ENCODE assay signal across 9 cellular contexts in genomic region chr3:159762238-159762637, GRCh38.
DNase-seq lines count a peak whose midpoint lies in the region; ATAC-seq, FAIRE-seq and TF ChIP-seq lines count a peak whose summit lies in the region.
"Had no signal": no experiment of that assay in that cellular context is flagged by ENCODE, and none has a peak within 500 bp of the region (broad histone marks: within the 10 kb centered on the region; RNA-seq: fewer than 3 reads in every experiment).

No MANE protein-coding gene starts in this region.

- peak overlapping the region; percentile 54 for H3K9ac ChIP-seq in muscle layer of colon (ENCODE audit: low read length)

- FAIRE-seq in A549 (lab: Jason Lieb, UNC), result no peak

- H3K4me1 ChIP-seq in A549 (peaks cover 41% of the 10 kb centered on the region), muscle layer of colon (ENCODE audit: insufficient read depth, low read length) (peaks cover 27% of the 10 kb centered on the region)

- H3K4me2 ChIP-seq in A549, result peak overlapping the region; percentile 81

- TF ChIP-seq POLR2A in A549 (IDR thresholded peaks at IDR 0.05; ENCODE audit: low read length), result no peak

- H3K4me1 Mint-ChIP-seq in activated CD8-positive, alpha-beta memory T cell treated with anti-CD3 and anti-CD28 coated beads, Interleukin-2, amount 10 ng/mL, durations not matched to agents 7 days and 5 days, result peaks cover 13% of the 10 kb centered on the region

- no peaks in the 10 kb centered on the region for H3K36me3 Mint-ChIP-seq in activated CD8-positive, alpha-beta memory T cell treated with anti-CD3 and anti-CD28 coated beads, Interleukin-2, amount 10 ng/mL, durations not matched to agents 7 days and 5 days

- H3K36me3 ChIP-seq in muscle layer of colon (ENCODE audit: insufficient read depth, low read length), result no peaks in the 10 kb centered on the region

- H3K9me3 ChIP-seq in A549, result no peaks in the 10 kb centered on the region
- no peaks in the 10 kb centered on the region for H3K9me3 ChIP-seq in muscle layer of colon (ENCODE audit: low read length)

- H3K27ac ChIP-seq in A549, result peak overlapping the region; percentile 95 to 96
- H3K27ac ChIP-seq in muscle layer of colon (ENCODE audit: low read depth, low read length), result peak overlapping the region; percentile 96

- TF ChIP-seq CTCF in A549 (IDR thresholded peaks at IDR 0.05), result peak; percentile 30; the same call in 2 of the 3 replicates

- 4% methylated on average over 4 of the region's 4 CpGs for WGBS in A549 (ENCODE audit: missing lambda C conversion rate)

- no peaks in the 10 kb centered on the region for H3K27me3 ChIP-seq in muscle layer of colon (ENCODE audit: control insufficient read depth in 1 of 2, insufficient read depth in 2 of 2, low read length in 2 of 2)

- no peak for TF ChIP-seq EP300 in A549 (IDR thresholded peaks at IDR 0.05)

- POLR2A ChIA-PET in A549 (lab: Yijun Ruan, JAX), result interaction anchor here (0.6 to 3.2 kb wide), 4 partner anchors 29 to 127 kb away, joined by 5 to 24 read pairs (median 10); no protein-coding TSS in a partner anchor

- H3K9me3 Mint-ChIP-seq in activated CD8-positive, alpha-beta memory T cell treated with anti-CD3 and anti-CD28 coated beads, Interleukin-2, amount 10 ng/mL, durations not matched to agents 7 days and 5 days (ENCODE audit: low read depth), result no peaks in the 10 kb centered on the region

- peak; percentile 46 to 51 for TF ChIP-seq RAD21 in A549 (conservative IDR thresholded peaks at IDR 0.05 in 1 of 2, IDR thresholded peaks at IDR 0.05 in 1 of 2)

- CTCF ChIA-PET in A549 (lab: Yijun Ruan, JAX), result interaction anchor here (1.3 to 1.6 kb wide), 3 partner anchors 29 to 43 kb away, joined by 3 to 14 read pairs (median 4); no protein-coding TSS in a partner anchor
- CTCF ChIA-PET in activated CD8-positive, alpha-beta memory T cell treated with anti-CD3 and anti-CD28 coated beads, Interleukin-2, amount 10 ng/mL, durations not matched to agents 7 days and 5 days (lab: Charles Lee), result no interaction called here

- H3K4me3 Mint-ChIP-seq in activated CD8-positive, alpha-beta memory T cell treated with anti-CD3 and anti-CD28 coated beads, Interleukin-2, amount 10 ng/mL, durations not matched to agents 7 days and 5 days, result no peak overlapping the region

- H3K4me3 ChIP-seq in A549 (peak overlapping the region; percentile 94), muscle layer of colon (ENCODE audit: low read depth in 1 of 2, low read length in 2 of 2) (peak overlapping the region in 1 of 2 donors; percentile 76)

- H3K27me3 Mint-ChIP-seq in activated CD8-positive, alpha-beta memory T cell treated with anti-CD3 and anti-CD28 coated beads, Interleukin-2, amount 10 ng/mL, durations not matched to agents 7 days and 5 days, result peaks cover 52% of the 10 kb centered on the region

- ATAC-seq in A549, result peak in 1 of 2 experiments; percentile 56; a peak in 3 of 6 replicates
- ATAC-seq in activated CD8-positive, alpha-beta memory T cell treated with anti-CD3 and anti-CD28 coated beads, Interleukin-2, amount 10 ng/mL, durations not matched to agents 7 days and 5 days, result no peak

- no peak overlapping the region for H3K27ac Mint-ChIP-seq in activated CD8-positive, alpha-beta memory T cell treated with anti-CD3 and anti-CD28 coated beads, Interleukin-2, amount 10 ng/mL, durations not matched to agents 7 days and 5 days

- DNase-seq in A549 (ENCODE audit: low read depth in 1 of 2, low spot score in 1 of 2), result peak; percentile 83 to 86
- DNase-seq in HS-27A (ENCODE audit: low read depth), result peak; percentile 62
- peak; percentile 25 for DNase-seq in cerebellum (ENCODE audit: low spot score)
- no peak for DNase-seq in activated CD8-positive, alpha-beta memory T cell treated with anti-CD3 and anti-CD28 coated beads, Interleukin-2, amount 10 ng/mL, durations not matched to agents 7 days and 5 days
- DNase-seq in NCI-H2029 (lab: John Stamatoyannopoulos, UW), result no peak
- no peak for DNase-seq in COR-L47 (lab: John Stamatoyannopoulos, UW)
- no peak for DNase-seq in putamen (ENCODE audit: low spot score)
- DNase-seq: activated naive CD4-positive, alpha-beta T cell had no signal

TF ChIP-seq in A549, 52 proteins besides CTCF, POLR2A, EP300 and RAD21:
- TF ChIP-seq HEYL (CRISPR knock-in tag; IDR thresholded peaks at IDR 0.05) (no peak), KDM1A (IDR thresholded peaks at IDR 0.05; ENCODE audit: low read depth) (no peak), JUNB (IDR thresholded peaks at IDR 0.05) (no peak), HOXB13 (CRISPR knock-in tag; IDR thresholded peaks at IDR 0.05; ENCODE audit: low read depth) (peak; percentile 61; the same call in 1 of the 2 replicates), POLR2AphosphoS2 (conservative IDR thresholded peaks at IDR 0.05; ENCODE audit: low read length) (no peak), HOXA7 (CRISPR knock-in tag; IDR thresholded peaks at IDR 0.05) (0 out of 2 replicates have a peak, but pooled peaks have one; percentile 56), NPAS2 (CRISPR knock-in tag; IDR thresholded peaks at IDR 0.05; ENCODE audit: borderline replicate concordance) (no peak), BHLHE40 (IDR thresholded peaks at IDR 0.05; ENCODE audit: low read depth, low read length) (no peak), ATOH8 (CRISPR knock-in tag; IDR thresholded peaks at IDR 0.05; ENCODE audit: low read depth) (no peak), HOXB5 (CRISPR knock-in tag; IDR thresholded peaks at IDR 0.05) (0 out of 2 replicates have a peak, but pooled peaks have one; percentile 18), TFCP2L1 (CRISPR knock-in tag; IDR thresholded peaks at IDR 0.05) (no peak), TP53 (CRISPR knock-in tag; IDR thresholded peaks at IDR 0.05) (no peak; the same call in 1 of the 2 replicates), SMC3 (IDR thresholded peaks at IDR 0.05) (0 out of 3 replicates have a peak, but pooled peaks have one; percentile 28)
- TF ChIP-seq, protein P1, sequence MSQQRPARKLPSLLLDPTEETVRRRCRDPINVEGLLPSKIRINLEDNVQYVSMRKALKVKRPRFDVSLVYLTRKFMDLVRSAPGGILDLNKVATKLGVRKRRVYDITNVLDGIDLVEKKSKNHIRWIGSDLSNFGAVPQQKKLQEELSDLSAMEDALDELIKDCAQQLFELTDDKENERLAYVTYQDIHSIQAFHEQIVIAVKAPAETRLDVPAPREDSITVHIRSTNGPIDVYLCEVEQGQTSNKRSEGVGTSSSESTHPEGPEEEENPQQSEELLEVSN (IDR thresholded peaks at IDR 0.05; ENCODE audit: borderline replicate concordance, low read depth), result no peak
TF ChIP-seq in A549: peak in this region for 4.

Comparison
In these comparisons a context has a peak if more than half of its experiments do, and no peak if none do; other contexts are left out.
1. DNase-seq: peak in A549 (2 of 2), HS-27A (single experiment) and cerebellum (single experiment); none in activated CD8-positive, alpha-beta memory T cell treated with anti-CD3 and anti-CD28 coated beads, Interleukin-2, amount 10 ng/mL, durations not matched to agents 7 days and 5 days (single experiment), NCI-H2029 (single experiment), COR-L47 (single experiment) and putamen (single experiment).